1 cellular context compared by ENCODE assay signal in genomic region chr2:219002395-219003266, GRCh38.
TF ChIP-seq lines count a peak whose summit lies in the region.

No MANE protein-coding gene starts in this region.

TF ChIP-seq in HepG2, 621 proteins besides CTCF, POLR2A, EP300 and RAD21 (continued from another document and continues in another):
- TF ChIP-seq, protein P1, sequence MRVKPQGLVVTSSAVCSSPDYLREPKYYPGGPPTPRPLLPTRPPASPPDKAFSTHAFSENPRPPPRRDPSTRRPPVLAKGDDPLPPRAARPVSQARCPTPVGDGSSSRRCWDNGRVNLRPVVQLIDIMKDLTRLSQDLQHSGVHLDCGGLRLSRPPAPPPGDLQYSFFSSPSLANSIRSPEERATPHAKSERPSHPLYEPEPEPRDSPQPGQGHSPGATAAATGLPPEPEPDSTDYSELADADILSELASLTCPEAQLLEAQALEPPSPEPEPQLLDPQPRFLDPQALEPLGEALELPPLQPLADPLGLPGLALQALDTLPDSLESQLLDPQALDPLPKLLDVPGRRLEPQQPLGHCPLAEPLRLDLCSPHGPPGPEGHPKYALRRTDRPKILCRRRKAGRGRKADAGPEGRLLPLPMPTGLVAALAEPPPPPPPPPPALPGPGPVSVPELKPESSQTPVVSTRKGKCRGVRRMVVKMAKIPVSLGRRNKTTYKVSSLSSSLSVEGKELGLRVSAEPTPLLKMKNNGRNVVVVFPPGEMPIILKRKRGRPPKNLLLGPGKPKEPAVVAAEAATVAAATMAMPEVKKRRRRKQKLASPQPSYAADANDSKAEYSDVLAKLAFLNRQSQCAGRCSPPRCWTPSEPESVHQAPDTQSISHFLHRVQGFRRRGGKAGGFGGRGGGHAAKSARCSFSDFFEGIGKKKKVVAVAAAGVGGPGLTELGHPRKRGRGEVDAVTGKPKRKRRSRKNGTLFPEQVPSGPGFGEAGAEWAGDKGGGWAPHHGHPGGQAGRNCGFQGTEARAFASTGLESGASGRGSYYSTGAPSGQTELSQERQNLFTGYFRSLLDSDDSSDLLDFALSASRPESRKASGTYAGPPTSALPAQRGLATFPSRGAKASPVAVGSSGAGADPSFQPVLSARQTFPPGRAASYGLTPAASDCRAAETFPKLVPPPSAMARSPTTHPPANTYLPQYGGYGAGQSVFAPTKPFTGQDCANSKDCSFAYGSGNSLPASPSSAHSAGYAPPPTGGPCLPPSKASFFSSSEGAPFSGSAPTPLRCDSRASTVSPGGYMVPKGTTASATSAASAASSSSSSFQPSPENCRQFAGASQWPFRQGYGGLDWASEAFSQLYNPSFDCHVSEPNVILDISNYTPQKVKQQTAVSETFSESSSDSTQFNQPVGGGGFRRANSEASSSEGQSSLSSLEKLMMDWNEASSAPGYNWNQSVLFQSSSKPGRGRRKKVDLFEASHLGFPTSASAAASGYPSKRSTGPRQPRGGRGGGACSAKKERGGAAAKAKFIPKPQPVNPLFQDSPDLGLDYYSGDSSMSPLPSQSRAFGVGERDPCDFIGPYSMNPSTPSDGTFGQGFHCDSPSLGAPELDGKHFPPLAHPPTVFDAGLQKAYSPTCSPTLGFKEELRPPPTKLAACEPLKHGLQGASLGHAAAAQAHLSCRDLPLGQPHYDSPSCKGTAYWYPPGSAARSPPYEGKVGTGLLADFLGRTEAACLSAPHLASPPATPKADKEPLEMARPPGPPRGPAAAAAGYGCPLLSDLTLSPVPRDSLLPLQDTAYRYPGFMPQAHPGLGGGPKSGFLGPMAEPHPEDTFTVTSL (CRISPR knock-in tag; IDR thresholded peaks at IDR 0.05; ENCODE audit: borderline replicate concordance): no peak
- TF ChIP-seq SMC3 (IDR thresholded peaks at IDR 0.05; ENCODE audit: low read length): no peak
- TF ChIP-seq ZSCAN30 (CRISPR knock-in tag; IDR thresholded peaks at IDR 0.05): no peak
- TF ChIP-seq EED (CRISPR knock-in tag; IDR thresholded peaks at IDR 0.05): peak; percentile 1; the same call in 1 of the 2 replicates
- no peak for TF ChIP-seq ZNF670 (CRISPR knock-in tag; IDR thresholded peaks at IDR 0.05; ENCODE audit: borderline replicate concordance)
- 0 out of 2 replicates have a peak, but pooled peaks have one; percentile 7 for TF ChIP-seq ZNF430 (CRISPR knock-in tag; IDR thresholded peaks at IDR 0.05)
- TF ChIP-seq ATF4 (CRISPR knock-in tag; IDR thresholded peaks at IDR 0.05): no peak
- TF ChIP-seq ZNF619 (CRISPR knock-in tag; IDR thresholded peaks at IDR 0.05): peak; percentile 54; the same call in 1 of the 2 replicates
- TF ChIP-seq ZHX2 (IDR thresholded peaks at IDR 0.05; ENCODE audit: low read depth): 0 out of 2 replicates have a peak, but pooled peaks have one; percentile 11
- TF ChIP-seq ZHX2 (CRISPR knock-in tag; IDR thresholded peaks at IDR 0.05; ENCODE audit: borderline replicate concordance): peak; percentile 8; the same call in 1 of the 2 replicates
- no peak for TF ChIP-seq SMARCC2 (IDR thresholded peaks at IDR 0.05)
- no peak for TF ChIP-seq ZMYM4 (CRISPR knock-in tag; IDR thresholded peaks at IDR 0.05)
- TF ChIP-seq ZNF674 (CRISPR knock-in tag; IDR thresholded peaks at IDR 0.05; ENCODE audit: low read depth): no peak
- TF ChIP-seq PAF1 (CRISPR knock-in tag; IDR thresholded peaks at IDR 0.05): no peak
- peak; percentile 48; the same call in 1 of the 2 replicates for TF ChIP-seq ZNF276 (CRISPR knock-in tag; IDR thresholded peaks at IDR 0.05; ENCODE audit: low read depth)
- TF ChIP-seq GATAD2A (CRISPR knock-in tag; IDR thresholded peaks at IDR 0.05): no peak
- no peak for TF ChIP-seq ZNF841 (CRISPR knock-in tag; IDR thresholded peaks at IDR 0.05; ENCODE audit: borderline replicate concordance)
- TF ChIP-seq HNF4G (IDR thresholded peaks at IDR 0.05; ENCODE audit: borderline replicate concordance, low read depth, low read length): 0 out of 2 replicates have a peak, but pooled peaks have one; percentile 8
- TF ChIP-seq HNF4G (CRISPR knock-in tag; IDR thresholded peaks at IDR 0.05; ENCODE audit: borderline replicate concordance, low read depth): 0 out of 2 replicates have a peak, but pooled peaks have one; percentile 33
- TF ChIP-seq FOXK2 (IDR thresholded peaks at IDR 0.05): no peak
- no peak for TF ChIP-seq ZNF710 (CRISPR knock-in tag; IDR thresholded peaks at IDR 0.05; ENCODE audit: borderline replicate concordance)
- TF ChIP-seq, protein P2, sequence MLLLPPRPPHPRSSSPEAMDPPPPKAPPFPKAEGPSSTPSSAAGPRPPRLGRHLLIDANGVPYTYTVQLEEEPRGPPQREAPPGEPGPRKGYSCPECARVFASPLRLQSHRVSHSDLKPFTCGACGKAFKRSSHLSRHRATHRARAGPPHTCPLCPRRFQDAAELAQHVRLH (CRISPR knock-in tag; IDR thresholded peaks at IDR 0.05; ENCODE audit: borderline replicate concordance, low read depth): 0 out of 2 replicates have a peak, but pooled peaks have one; percentile 23
- no peak for TF ChIP-seq ZNF546 (CRISPR knock-in tag; conservative IDR thresholded peaks at IDR 0.05)
- TF ChIP-seq IKZF5 (CRISPR knock-in tag; IDR thresholded peaks at IDR 0.05): no peak; the same call in 1 of the 2 replicates
- no peak for TF ChIP-seq ZNF510 (CRISPR knock-in tag; IDR thresholded peaks at IDR 0.05; ENCODE audit: low read depth)
- no peak for TF ChIP-seq ZC3H13 (CRISPR knock-in tag; IDR thresholded peaks at IDR 0.05)
- no peak for TF ChIP-seq REPIN1 (CRISPR knock-in tag; IDR thresholded peaks at IDR 0.05; ENCODE audit: borderline replicate concordance, low read depth)
- TF ChIP-seq ATAD3A (CRISPR knock-in tag; IDR thresholded peaks at IDR 0.05): no peak
- TF ChIP-seq BHLHE40 (IDR thresholded peaks at IDR 0.05; ENCODE audit: low read length): no peak
- TF ChIP-seq CBFB (CRISPR knock-in tag; IDR thresholded peaks at IDR 0.05): no peak; the same call in 1 of the 2 replicates
- TF ChIP-seq, protein P3, sequence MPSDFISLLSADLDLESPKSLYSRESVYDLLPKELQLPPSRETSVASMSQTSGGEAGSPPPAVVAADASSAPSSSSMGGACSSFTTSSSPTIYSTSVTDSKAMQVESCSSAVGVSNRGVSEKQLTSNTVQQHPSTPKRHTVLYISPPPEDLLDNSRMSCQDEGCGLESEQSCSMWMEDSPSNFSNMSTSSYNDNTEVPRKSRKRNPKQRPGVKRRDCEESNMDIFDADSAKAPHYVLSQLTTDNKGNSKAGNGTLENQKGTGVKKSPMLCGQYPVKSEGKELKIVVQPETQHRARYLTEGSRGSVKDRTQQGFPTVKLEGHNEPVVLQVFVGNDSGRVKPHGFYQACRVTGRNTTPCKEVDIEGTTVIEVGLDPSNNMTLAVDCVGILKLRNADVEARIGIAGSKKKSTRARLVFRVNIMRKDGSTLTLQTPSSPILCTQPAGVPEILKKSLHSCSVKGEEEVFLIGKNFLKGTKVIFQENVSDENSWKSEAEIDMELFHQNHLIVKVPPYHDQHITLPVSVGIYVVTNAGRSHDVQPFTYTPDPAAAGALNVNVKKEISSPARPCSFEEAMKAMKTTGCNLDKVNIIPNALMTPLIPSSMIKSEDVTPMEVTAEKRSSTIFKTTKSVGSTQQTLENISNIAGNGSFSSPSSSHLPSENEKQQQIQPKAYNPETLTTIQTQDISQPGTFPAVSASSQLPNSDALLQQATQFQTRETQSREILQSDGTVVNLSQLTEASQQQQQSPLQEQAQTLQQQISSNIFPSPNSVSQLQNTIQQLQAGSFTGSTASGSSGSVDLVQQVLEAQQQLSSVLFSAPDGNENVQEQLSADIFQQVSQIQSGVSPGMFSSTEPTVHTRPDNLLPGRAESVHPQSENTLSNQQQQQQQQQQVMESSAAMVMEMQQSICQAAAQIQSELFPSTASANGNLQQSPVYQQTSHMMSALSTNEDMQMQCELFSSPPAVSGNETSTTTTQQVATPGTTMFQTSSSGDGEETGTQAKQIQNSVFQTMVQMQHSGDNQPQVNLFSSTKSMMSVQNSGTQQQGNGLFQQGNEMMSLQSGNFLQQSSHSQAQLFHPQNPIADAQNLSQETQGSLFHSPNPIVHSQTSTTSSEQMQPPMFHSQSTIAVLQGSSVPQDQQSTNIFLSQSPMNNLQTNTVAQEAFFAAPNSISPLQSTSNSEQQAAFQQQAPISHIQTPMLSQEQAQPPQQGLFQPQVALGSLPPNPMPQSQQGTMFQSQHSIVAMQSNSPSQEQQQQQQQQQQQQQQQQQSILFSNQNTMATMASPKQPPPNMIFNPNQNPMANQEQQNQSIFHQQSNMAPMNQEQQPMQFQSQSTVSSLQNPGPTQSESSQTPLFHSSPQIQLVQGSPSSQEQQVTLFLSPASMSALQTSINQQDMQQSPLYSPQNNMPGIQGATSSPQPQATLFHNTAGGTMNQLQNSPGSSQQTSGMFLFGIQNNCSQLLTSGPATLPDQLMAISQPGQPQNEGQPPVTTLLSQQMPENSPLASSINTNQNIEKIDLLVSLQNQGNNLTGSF (CRISPR knock-in tag; IDR thresholded peaks at IDR 0.05): peak; percentile 59; the same call in 1 of the 2 replicates
- 0 out of 2 replicates have a peak, but pooled peaks have one; percentile 11 for TF ChIP-seq DMAP1 (CRISPR knock-in tag; IDR thresholded peaks at IDR 0.05)
